1 cellular context compared by ENCODE assay signal in the genomic region with DNA sequence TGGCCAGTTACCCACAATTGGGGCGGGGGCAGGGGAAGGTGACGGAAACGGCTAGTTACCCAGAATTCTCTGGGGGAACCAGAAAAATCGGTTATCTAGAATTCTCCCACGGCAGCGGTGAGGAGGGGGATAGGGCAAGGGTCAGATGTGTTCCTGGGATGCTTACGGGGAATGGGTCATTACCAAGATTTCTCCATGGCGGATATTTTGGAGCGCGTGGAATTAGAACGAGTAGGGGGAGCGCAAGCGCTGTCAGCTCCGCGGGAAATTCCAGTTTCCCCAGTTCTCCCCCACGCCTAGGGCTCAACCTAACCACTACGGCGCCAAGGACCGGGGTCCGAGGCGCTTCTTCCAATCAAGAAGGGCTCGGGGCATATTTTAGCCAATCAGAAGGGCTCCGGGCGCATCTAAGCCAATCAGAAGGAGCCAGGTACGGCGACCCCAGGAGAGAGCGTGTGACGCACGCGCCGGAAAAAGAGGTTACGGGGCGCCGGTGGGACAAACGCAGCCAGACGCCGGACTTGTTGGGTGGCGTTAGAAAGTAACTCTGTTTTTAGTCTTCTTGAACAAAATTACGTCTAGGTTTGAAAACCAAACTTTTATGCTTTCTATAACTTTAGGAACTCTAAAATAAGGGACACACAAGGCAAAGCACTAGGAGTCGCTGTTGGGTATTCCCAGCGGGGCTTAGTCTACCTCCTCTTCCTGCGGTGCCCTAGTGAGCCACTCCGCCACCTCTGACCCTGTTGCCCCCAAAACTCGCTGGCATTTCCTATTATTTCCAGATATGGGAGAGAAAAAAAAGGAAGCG.
TF ChIP-seq lines count a peak whose summit lies in the region.

A gene with protein sequence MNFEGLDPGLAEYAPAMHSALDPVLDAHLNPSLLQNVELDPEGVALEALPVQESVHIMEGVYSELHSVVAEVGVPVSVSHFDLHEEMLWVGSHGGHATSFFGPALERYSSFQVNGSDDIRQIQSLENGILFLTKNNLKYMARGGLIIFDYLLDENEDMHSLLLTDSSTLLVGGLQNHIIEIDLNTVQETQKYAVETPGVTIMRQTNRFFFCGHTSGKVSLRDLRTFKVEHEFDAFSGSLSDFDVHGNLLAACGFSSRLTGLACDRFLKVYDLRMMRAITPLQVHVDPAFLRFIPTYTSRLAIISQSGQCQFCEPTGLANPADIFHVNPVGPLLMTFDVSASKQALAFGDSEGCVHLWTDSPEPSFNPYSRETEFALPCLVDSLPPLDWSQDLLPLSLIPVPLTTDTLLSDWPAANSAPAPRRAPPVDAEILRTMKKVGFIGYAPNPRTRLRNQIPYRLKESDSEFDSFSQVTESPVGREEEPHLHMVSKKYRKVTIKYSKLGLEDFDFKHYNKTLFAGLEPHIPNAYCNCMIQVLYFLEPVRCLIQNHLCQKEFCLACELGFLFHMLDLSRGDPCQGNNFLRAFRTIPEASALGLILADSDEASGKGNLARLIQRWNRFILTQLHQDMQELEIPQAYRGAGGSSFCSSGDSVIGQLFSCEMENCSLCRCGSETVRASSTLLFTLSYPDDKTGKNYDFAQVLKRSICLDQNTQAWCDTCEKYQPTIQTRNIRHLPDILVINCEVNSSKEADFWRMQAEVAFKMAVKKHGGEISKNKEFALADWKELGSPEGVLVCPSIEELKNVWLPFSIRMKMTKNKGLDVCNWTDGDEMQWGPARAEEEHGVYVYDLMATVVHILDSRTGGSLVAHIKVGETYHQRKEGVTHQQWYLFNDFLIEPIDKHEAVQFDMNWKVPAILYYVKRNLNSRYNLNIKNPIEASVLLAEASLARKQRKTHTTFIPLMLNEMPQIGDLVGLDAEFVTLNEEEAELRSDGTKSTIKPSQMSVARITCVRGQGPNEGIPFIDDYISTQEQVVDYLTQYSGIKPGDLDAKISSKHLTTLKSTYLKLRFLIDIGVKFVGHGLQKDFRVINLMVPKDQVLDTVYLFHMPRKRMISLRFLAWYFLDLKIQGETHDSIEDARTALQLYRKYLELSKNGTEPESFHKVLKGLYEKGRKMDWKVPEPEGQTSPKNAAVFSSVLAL (minus strand): TSS at position 322 of the 811 bp plus-strand sequence. CDS start 906 bp downstream, outside the sequence.

TF ChIP-seq in H1, 55 proteins besides CTCF, POLR2A, EP300 and RAD21 (continued from another document):
- TF ChIP-seq HDAC2 (IDR thresholded peaks at IDR 0.05; ENCODE audit: borderline replicate concordance in 1 of 2, low read depth in 2 of 2, low read length in 2 of 2): peak; percentile 54 to 72; a peak in 2 of 4 replicates
- no peak for TF ChIP-seq EGR1 (IDR thresholded peaks at IDR 0.05; ENCODE audit: borderline replicate concordance, low read depth, low read length)
- TF ChIP-seq PHF8 (conservative IDR thresholded peaks at IDR 0.05; ENCODE audit: low read depth, low read length): peak; percentile 71; the same call in 1 of the 2 replicates
- TF ChIP-seq BACH1 (IDR thresholded peaks at IDR 0.05; ENCODE audit: low read length): no peak
- peak; percentile 59 for TF ChIP-seq TAF7 (optimal IDR thresholded peaks at IDR 0.05; ENCODE audit: borderline replicate concordance, low read depth, low read length)
- TF ChIP-seq ASH2L (IDR thresholded peaks at IDR 0.05; ENCODE audit: low read length): peak; percentile 88
- peak; percentile 95 for TF ChIP-seq SP1 (IDR thresholded peaks at IDR 0.05; ENCODE audit: low read depth, low read length)
- no peak for TF ChIP-seq BCL11A (IDR thresholded peaks at IDR 0.05; ENCODE audit: low read depth in 2 of 2, low read length in 2 of 2)
- TF ChIP-seq POU5F1 (IDR thresholded peaks at IDR 0.05; ENCODE audit: low read depth, low read length): no peak
- TF ChIP-seq YY1 (IDR thresholded peaks at IDR 0.05; ENCODE audit: low read depth, low read length): peak; percentile 55; the same call in 1 of the 2 replicates
- 0 out of 2 replicates have a peak, but pooled peaks have one; percentile 42 for TF ChIP-seq KDM5A (IDR thresholded peaks at IDR 0.05; ENCODE audit: low read length)
- no peak for TF ChIP-seq SP2 (IDR thresholded peaks at IDR 0.05; ENCODE audit: low read length)
- TF ChIP-seq CHD1 (IDR thresholded peaks at IDR 0.05; ENCODE audit: low read depth, low read length): no peak
- TF ChIP-seq TCF12 (IDR thresholded peaks at IDR 0.05; ENCODE audit: low read depth, low read length): 0 out of 2 replicates have a peak, but pooled peaks have one; percentile 32
- TF ChIP-seq TAF1 (IDR thresholded peaks at IDR 0.05; ENCODE audit: low read depth, low read length): peak; percentile 77; the same call in 1 of the 2 replicates
- TF ChIP-seq POLR2AphosphoS5 (IDR thresholded peaks at IDR 0.05; ENCODE audit: low read depth, low read length): peak; percentile 54
